21 cellular contexts compared by ENCODE assay signal in genomic region chr5:139222346-139222745, GRCh38. TPM values are rescaled to one million over a fixed set of nuclear protein-coding genes. Genes with fewer than 3 reads are reported as not detected.
A peak's percentile ranks its signal among the peaks of the same experiment; 100 is the strongest.
DNase-seq lines count a peak whose midpoint lies in the region; FAIRE-seq lines count a peak whose summit lies in the region.
"Had no signal": no experiment of that assay in that cellular context is flagged by ENCODE, and none has a peak within 500 bp of the region (broad histone marks: within the 10 kb centered on the region; RNA-seq: fewer than 3 reads in every experiment).

No MANE protein-coding gene starts in this region.

- no peak overlapping the region for H3K27ac ChIP-seq in small intestine (ENCODE audit: low read depth in 1 of 2, low read length in 1 of 2)
- H3K27ac ChIP-seq: ascending aorta, Peyer's patch, VCaP had no signal

- no peak overlapping the region for H3K4me3 ChIP-seq in small intestine (ENCODE audit: low read depth in 1 of 2, low read length in 2 of 2)
- H3K4me3 ChIP-seq: ascending aorta, Peyer's patch had no signal

- H3K9me3 ChIP-seq in small intestine (ENCODE audit: control insufficient read depth, low read depth) = no peaks in the 10 kb centered on the region
- H3K9me3 ChIP-seq: ascending aorta, Peyer's patch, SK-N-SH had no signal

- H3K36me3 ChIP-seq in small intestine (ENCODE audit: control insufficient read depth in 2 of 2, insufficient read depth in 2 of 2, low read length in 2 of 2) = no peaks in the 10 kb centered on the region
- H3K36me3 ChIP-seq: ascending aorta, Peyer's patch had no signal

- WGBS in small intestine, 3 donors = 4 to 31% (median 29%) methylated on average over 3 of the region's 3 CpGs

- DNase-seq in NCI-H748 (lab: John Stamatoyannopoulos, UW; ENCODE audit: unreplicated experiment) = peak; percentile 45
- DNase-seq in NCI-H748 treated with DMSO at 0.1 percent for 48 hours (lab: John Stamatoyannopoulos, UW) = no peak
- peak; percentile 49 for DNase-seq in NCI-H146 treated with DMSO at 0.1 percent for 48 hours (lab: John Stamatoyannopoulos, UW; ENCODE audit: unreplicated experiment)
- peak; percentile 66 for DNase-seq in SHP77 treated with DMSO at 0.1 percent for 48 hours (lab: John Stamatoyannopoulos, UW)
- DNase-seq in small intestine = peak; percentile 20
- no peak for DNase-seq in cardiac septum (ENCODE audit: low spot score)
- DNase-seq in stimulated activated CD4-positive, alpha-beta T cell treated with anti-CD3 and anti-CD28 coated beads, Interleukin-2, amount 100 ng/mL, for 24 hours = no peak
- no peak for DNase-seq in LoVo (ENCODE audit: low spot score)
- DNase-seq: activated CD4-positive, alpha-beta T cell treated with anti-CD3 and anti-CD28 coated beads, Interleukin-2, amount 50 U/mL, for 1 hour; DMS 273 treated with DMSO at 0.1 percent for 48 hours; foreskin fibroblast; immature natural killer cell; KG1; NCI-H1930; NK-92 treated with Interleukin-12 subunit alpha and Interleukin-12 subunit beta, amount 100 ng/mL, for 24 hours; Peyer's patch; SK-N-SH; stimulated activated naive B cell treated with anti-CD40 and anti-IgM and Interleukin-4, amounts not matched to agents 10 μg/mL and 1 μg/mL and 100 μg/mL, for 72 hours; T-helper 2 cell had no signal

- intact Hi-C loops in cardiac septum (cut with DNase I) = no loop called here

- FAIRE-seq in small intestine (lab: Jason Lieb, UNC) = no peak

- H3K27me3 ChIP-seq in small intestine (ENCODE audit: control insufficient read depth in 2 of 2, insufficient read depth in 2 of 2, low read length in 2 of 2) = no peaks in the 10 kb centered on the region
- H3K27me3 ChIP-seq: ascending aorta, Peyer's patch had no signal

- no peaks in the 10 kb centered on the region for H3K4me1 ChIP-seq in small intestine (ENCODE audit: control insufficient read depth in 2 of 2, insufficient read depth in 1 of 2, low read depth in 1 of 2, low read length in 1 of 2)
- H3K4me1 ChIP-seq: ascending aorta, Peyer's patch had no signal

RNA-seq across cellular contexts. Expression of gene SIL1, which starts 24.2 kb away (rescaled TPM):
- 10 to 100 TPM; 21.6 to 68.2 (median 30.2) TPM for polyA plus RNA-seq in small intestine
- total RNA-seq in cardiac septum = 43.1 TPM

Comparison
In these comparisons a context has a peak if more than half of its experiments do, and no peak if none do; other contexts are left out.
1. DNase-seq: peak in NCI-H748 (single experiment), NCI-H146 treated with DMSO at 0.1 percent for 48 hours (single experiment), SHP77 treated with DMSO at 0.1 percent for 48 hours (single experiment) and small intestine (single experiment); none in NCI-H748 treated with DMSO at 0.1 percent for 48 hours (single experiment), cardiac septum (single experiment), stimulated activated CD4-positive, alpha-beta T cell treated with anti-CD3 and anti-CD28 coated beads, Interleukin-2, amount 100 ng/mL, for 24 hours (0 of 2) and LoVo (single experiment).